In genomic region chr20:62236200-62236599, GRCh38 we compare ENCODE assay signal across 24 cellular contexts. TPM values are rescaled to one million over a fixed set of nuclear protein-coding genes. Genes with fewer than 3 reads are reported as not detected.
"Had no signal": no experiment of that assay in that cellular context is flagged by ENCODE, and none has a peak within 500 bp of the region (broad histone marks: within the 10 kb centered on the region; RNA-seq: fewer than 3 reads in every experiment).

No MANE protein-coding gene starts in this region.

- H3K9me3 Mint-ChIP-seq: activated CD8-positive, alpha-beta T cell treated with anti-CD3 and anti-CD28 coated beads for 36 hours; activated T-cell treated with anti-CD3 and anti-CD28 coated beads, Interleukin-2, amount 50 U/mL, for 24 hours; activated T-helper 2 cell treated with anti-CD3 and anti-CD28 coated beads, Interferon-gamma antibody, Interleukin-2, Interleukin-4, amounts not matched to agents 10 μg/mL and 5 μg/mL and 100 μg/mL, durations not matched to agents 14 hours and 24 hours and 36 hours; central memory CD8-positive, alpha-beta T cell; immature natural killer cell had no signal

- H3K9me3 ChIP-seq: gastrocnemius medialis, tibial nerve had no signal

- H3K27ac ChIP-seq: brain microvascular endothelial cell, coronary artery, parathyroid adenoma, tibial nerve had no signal

- H3K36me3 ChIP-seq: brain microvascular endothelial cell, gastrocnemius medialis had no signal

- H3K27ac Mint-ChIP-seq: activated CD8-positive, alpha-beta T cell treated with anti-CD3 and anti-CD28 coated beads for 36 hours; activated T-cell treated with anti-CD3 and anti-CD28 coated beads, Interleukin-2, amount 50 U/mL, for 24 hours; activated T-helper 2 cell treated with anti-CD3 and anti-CD28 coated beads, Interferon-gamma antibody, Interleukin-2, Interleukin-4, amounts not matched to agents 10 μg/mL and 5 μg/mL and 100 μg/mL, durations not matched to agents 14 hours and 24 hours and 36 hours; immature natural killer cell; WTC11 had no signal

- DNase-seq: activated CD4-positive, alpha-beta T cell treated with anti-CD3 and anti-CD28 coated beads for 4 hours; activated CD8-positive, alpha-beta T cell treated with anti-CD3 and anti-CD28 coated beads for 36 hours; activated naive CD4-positive, alpha-beta T cell treated with Interleukin-2 at 50 U/mL for 16 hours; activated T-cell treated with anti-CD3 and anti-CD28 coated beads, Interleukin-2, amount 50 U/mL, for 24 hours; brain microvascular endothelial cell; gastrocnemius medialis; immature natural killer cell; kidney glomerular epithelial cell; naive thymus-derived CD4-positive, alpha-beta T cell; stimulated activated CD4-positive, alpha-beta T cell treated with anti-CD3 and anti-CD28 coated beads, Interleukin-12 subunit alpha, Interleukin-12 subunit beta, amount 100 ng/mL, for 4 hours; stimulated activated CD4-positive, alpha-beta T cell treated with anti-CD3 and anti-CD28 coated beads, Interleukin-1b, Interleukin-23, amount 100 ng/mL, for 48 hours; stimulated activated naive CD8-positive, alpha-beta T cell treated with anti-CD3 and anti-CD28 coated beads, Interleukin-15, Interleukin-2, amounts not matched to agents 100 U/mL and 50 U/mL, for 24 hours had no signal

- FAIRE-seq: TTC549, urothelium cell line had no signal

- H3K27me3 ChIP-seq: brain microvascular endothelial cell, gastrocnemius medialis had no signal

- ATAC-seq: activated CD8-positive, alpha-beta T cell treated with anti-CD3 and anti-CD28 coated beads for 36 hours; esophagus mucosa; gastrocnemius medialis; naive thymus-derived CD4-positive, alpha-beta T cell; stimulated activated naive CD8-positive, alpha-beta T cell treated with anti-CD3 and anti-CD28 coated beads, Interleukin-15, Interleukin-2, amounts not matched to agents 100 U/mL and 50 U/mL, for 24 hours; WTC11 had no signal

- H3K4me3 Mint-ChIP-seq: activated CD8-positive, alpha-beta T cell treated with anti-CD3 and anti-CD28 coated beads for 36 hours; activated T-cell treated with anti-CD3 and anti-CD28 coated beads, Interleukin-2, amount 50 U/mL, for 24 hours; central memory CD8-positive, alpha-beta T cell; immature natural killer cell; naive thymus-derived CD4-positive, alpha-beta T cell; WTC11 had no signal

- H2AFZ ChIP-seq: parathyroid adenoma had no signal

- H3K4me3 ChIP-seq: coronary artery, gastrocnemius medialis, tibial nerve had no signal

- H3K9ac ChIP-seq: parathyroid adenoma had no signal

RNA-seq across cellular contexts. Expression of gene HRH3, which starts 16.1 kb away (rescaled TPM):
- total RNA-seq: activated CD8-positive, alpha-beta T cell treated with anti-CD3 and anti-CD28 coated beads for 36 hours; activated T-helper 2 cell treated with anti-CD3 and anti-CD28 coated beads, Interferon-gamma antibody, Interleukin-2, Interleukin-4, amounts not matched to agents 10 μg/mL and 5 μg/mL and 100 μg/mL, durations not matched to agents 14 hours and 24 hours and 36 hours; esophagus mucosa; gastrocnemius medialis; lower leg skin; mucosa of gallbladder; naive thymus-derived CD4-positive, alpha-beta T cell; T-helper 2 cell treated with Interferon-gamma antibody and Interleukin-4, amounts not matched to agents 100 ng/mL and 5 ng/mL, for 36 hours; tibial nerve had no signal
- polyA plus RNA-seq: immature natural killer cell; naive thymus-derived CD4-positive, alpha-beta T cell had no signal
